In genomic region chr1:169031566-169032224, GRCh38 we compare ENCODE assay signal across 22 cellular contexts.
DNase-seq lines count a peak whose midpoint lies in the region; ATAC-seq and TF ChIP-seq lines count a peak whose summit lies in the region.
"Had no signal": no experiment of that assay in that cellular context is flagged by ENCODE, and none has a peak within 500 bp of the region (broad histone marks: within the 10 kb centered on the region; RNA-seq: fewer than 3 reads in every experiment).

No MANE protein-coding gene starts in this region.

- 50 to 51% methylated on average over 5 of the region's 5 CpGs for WGBS in heart right ventricle, 2 donors

- H3K4me3 Mint-ChIP-seq in neural crest cell = no peak overlapping the region
- H3K4me3 Mint-ChIP-seq: activated naive CD4-positive, alpha-beta T cell treated with anti-CD3 and anti-CD28 coated beads, Interleukin-2, amount 10 ng/mL, durations not matched to agents 7 days and 5 days; dendritic cell treated with granulocyte-macrophage colony-stimulating factor and Interleukin-4, amounts not matched to agents 40 ng/mL and 50 ng/mL, for 4 days had no signal

- H3K9me3 Mint-ChIP-seq in neural crest cell = no peaks in the 10 kb centered on the region

- H3K36me3 ChIP-seq in cardiac muscle cell (no peaks in the 10 kb centered on the region), heart right ventricle (no peaks in the 10 kb centered on the region), uterus (no peaks in the 10 kb centered on the region)
- H3K36me3 ChIP-seq: BLaER1 treated with 17β-estradiol and CSF1 and Interleukin-3, amounts not matched to agents 10 nM and 100 nM; gastrocnemius medialis; left lung; MG63; spleen; tibial artery had no signal

- TF ChIP-seq CTCF in cardiac muscle cell (IDR thresholded peaks at IDR 0.05; ENCODE audit: low read depth, low read length) (no peak), heart right ventricle (IDR thresholded peaks at IDR 0.05) (no peak), choroid plexus epithelial cell (conservative IDR thresholded peaks at IDR 0.05; ENCODE audit: low read depth, low read length) (no peak), neural crest cell (conservative IDR thresholded peaks at IDR 0.05) (no peak), uterus (IDR thresholded peaks at IDR 0.05) (no peak)

- H3K27me3 ChIP-seq in cardiac muscle cell = no peaks in the 10 kb centered on the region
- H3K27me3 ChIP-seq in heart right ventricle = no peaks in the 10 kb centered on the region
- H3K27me3 ChIP-seq in uterus = no peaks in the 10 kb centered on the region
- H3K27me3 ChIP-seq: BLaER1 treated with 17β-estradiol and CSF1 and Interleukin-3, amounts not matched to agents 10 nM and 100 nM; body of pancreas; gastrocnemius medialis; left lung; MG63; spleen; tibial artery had no signal

- H3K27ac ChIP-seq in cardiac muscle cell = peak overlapping the region; percentile 20
- no peak overlapping the region for H3K27ac ChIP-seq in heart right ventricle
- H3K27ac ChIP-seq in uterus = peak overlapping the region; percentile 14 to 57
- H3K27ac ChIP-seq: BLaER1 treated with 17β-estradiol and CSF1 and Interleukin-3, amounts not matched to agents 10 nM and 100 nM; body of pancreas; gastrocnemius medialis; left lung; RWPE1; spleen; tibial artery had no signal

- no peaks in the 10 kb centered on the region for H3K36me3 Mint-ChIP-seq in neural crest cell (ENCODE audit: low read depth)

- DNase-seq in cardiac muscle cell (ENCODE audit: low read depth in 1 of 2, low spot score in 1 of 2) = no peak
- no peak for DNase-seq in heart right ventricle
- DNase-seq in choroid plexus epithelial cell (ENCODE audit: low read depth) = peak; percentile 79
- DNase-seq in neural crest cell (ENCODE audit: low read depth, low spot score) = no peak
- DNase-seq in uterus = peak; percentile 52 to 77
- no peak for DNase-seq in EL
- DNase-seq: activated CD4-positive, alpha-beta T cell treated with anti-CD3 and anti-CD28 coated beads, Interleukin-2, amount 50 U/mL, for 48 hours; activated naive CD4-positive, alpha-beta T cell treated with anti-CD3 and anti-CD28 coated beads, Interleukin-2, amount 10 ng/mL, durations not matched to agents 7 days and 5 days; activated T-cell treated with anti-CD3 and anti-CD28 coated beads, Interleukin-2, amount 50 U/mL, for 1 hour; gastrocnemius medialis; left lung; MG63; NCI-H1694 treated with DMSO at 0.1 percent for 48 hours; posterior cingulate gyrus; spleen; tibial artery had no signal

- no peaks in the 10 kb centered on the region for H3K4me1 Mint-ChIP-seq in neural crest cell
- H3K4me1 Mint-ChIP-seq: activated naive CD4-positive, alpha-beta T cell treated with anti-CD3 and anti-CD28 coated beads, Interleukin-2, amount 10 ng/mL, durations not matched to agents 7 days and 5 days had no signal

- H3K4me1 ChIP-seq in cardiac muscle cell (ENCODE audit: low read depth) (peaks cover 29% of the 10 kb centered on the region), heart right ventricle (peaks cover 0 to 10% (median 0%) of the 10 kb centered on the region in 9 donors), uterus (no peaks in the 10 kb centered on the region)
- H3K4me1 ChIP-seq: body of pancreas, left lung, spleen, tibial artery had no signal

- intact Hi-C loops in heart right ventricle (cut with DNase I) (no loop called here), uterus (cut with DNase I; ENCODE audit: low total_unique reads) (no loop called here)

- TF ChIP-seq POLR2A in uterus (IDR thresholded peaks at IDR 0.05) = no peak

- H3K9me3 ChIP-seq in cardiac muscle cell (ENCODE audit: low read depth) (no peaks in the 10 kb centered on the region), heart right ventricle (peaks cover 0 to 8% (median 0%) of the 10 kb centered on the region in 11 donors), uterus (no peaks in the 10 kb centered on the region)
- H3K9me3 ChIP-seq: body of pancreas, gastrocnemius medialis, MG63 had no signal

- no peaks in the 10 kb centered on the region for H3K27me3 Mint-ChIP-seq in neural crest cell (ENCODE audit: low read depth)
- H3K27me3 Mint-ChIP-seq: dendritic cell treated with granulocyte-macrophage colony-stimulating factor and Interleukin-4, amounts not matched to agents 40 ng/mL and 50 ng/mL, for 4 days had no signal

- ATAC-seq in heart right ventricle = no peak
- ATAC-seq in HG03280 (IDR thresholded peaks at IDR 0.05; ENCODE audit: unreplicated experiment) = no peak
- ATAC-seq in GM21717 (IDR thresholded peaks at IDR 0.05; ENCODE audit: unreplicated experiment) = no peak
- ATAC-seq: body of pancreas, left lung had no signal

- H3K27ac Mint-ChIP-seq in neural crest cell (ENCODE audit: unreplicated experiment) = peak overlapping the region; percentile 38
- H3K27ac Mint-ChIP-seq: activated naive CD4-positive, alpha-beta T cell treated with anti-CD3 and anti-CD28 coated beads, Interleukin-2, amount 10 ng/mL, durations not matched to agents 7 days and 5 days; dendritic cell treated with granulocyte-macrophage colony-stimulating factor and Interleukin-4, amounts not matched to agents 40 ng/mL and 50 ng/mL, for 4 days had no signal

- H3K4me3 ChIP-seq in cardiac muscle cell (no peak overlapping the region), heart right ventricle (no peak overlapping the region), choroid plexus epithelial cell (ENCODE audit: low read depth, low read length) (no peak overlapping the region), uterus (no peak overlapping the region)
- H3K4me3 ChIP-seq: BLaER1 treated with 17β-estradiol and CSF1 and Interleukin-3, amounts not matched to agents 10 nM and 100 nM; body of pancreas; gastrocnemius medialis; left lung; MG63; spleen; tibial artery had no signal

Comparison
In these comparisons a context has a peak if more than half of its experiments do, and no peak if none do; other contexts are left out.
1. H3K27ac ChIP-seq: peak in cardiac muscle cell (single experiment) and uterus (2 of 2); none in heart right ventricle (0 of 10).
2. DNase-seq: peak in choroid plexus epithelial cell (single experiment) and uterus (2 of 2); none in cardiac muscle cell (0 of 2), heart right ventricle (0 of 2), neural crest cell (single experiment) and EL (single experiment).